ENCODE assay signal across 12 cellular contexts in genomic region chr1:223702735-223703667, GRCh38. TPM values are rescaled to one million over a fixed set of nuclear protein-coding genes. Genes with fewer than 3 reads are reported as not detected.
DNase-seq lines count a peak whose midpoint lies in the region; ATAC-seq and TF ChIP-seq lines count a peak whose summit lies in the region.
"Had no signal": no experiment of that assay in that cellular context is flagged by ENCODE, and none has a peak within 500 bp of the region (broad histone marks: within the 10 kb centered on the region; RNA-seq: fewer than 3 reads in every experiment).

No MANE protein-coding gene starts in this region.

- H3K36me3 Mint-ChIP-seq in activated T-cell treated with anti-CD3 and anti-CD28 coated beads, Interleukin-2, amount 50 U/mL, for 24 hours (ENCODE audit: low read depth), result no peaks in the 10 kb centered on the region

- H3K4me3 Mint-ChIP-seq in activated T-cell treated with anti-CD3 and anti-CD28 coated beads, Interleukin-2, amount 50 U/mL, for 24 hours, result peak overlapping the region; percentile 31

- H3K9me3 ChIP-seq in SK-N-MC (ENCODE audit: low read depth, low read length) (no peaks in the 10 kb centered on the region), esophagus squamous epithelium (no peaks in the 10 kb centered on the region), stomach (no peaks in the 10 kb centered on the region)
- H3K9me3 ChIP-seq: BLaER1 had no signal

- H3K27me3 Mint-ChIP-seq in activated T-cell treated with anti-CD3 and anti-CD28 coated beads, Interleukin-2, amount 50 U/mL, for 24 hours, result no peaks in the 10 kb centered on the region

- H3K27ac ChIP-seq in SK-N-MC, result peak overlapping the region; percentile 79
- peak overlapping the region in 3 of 4 donors; percentile 2 to 21 (median 6) for H3K27ac ChIP-seq in esophagus squamous epithelium
- peak overlapping the region in 3 of 5 donors; percentile 7 to 49 (median 21) for H3K27ac ChIP-seq in stomach
- H3K27ac ChIP-seq: BLaER1 had no signal

- H3K4me1 Mint-ChIP-seq in activated T-cell treated with anti-CD3 and anti-CD28 coated beads, Interleukin-2, amount 50 U/mL, for 24 hours (ENCODE audit: low read depth), result peaks cover 70% of the 10 kb centered on the region

- H3K9me3 Mint-ChIP-seq in activated T-cell treated with anti-CD3 and anti-CD28 coated beads, Interleukin-2, amount 50 U/mL, for 24 hours, result no peaks in the 10 kb centered on the region

- no peak for ATAC-seq in HG03280 (IDR thresholded peaks at IDR 0.05; ENCODE audit: unreplicated experiment)
- no peak for ATAC-seq in GM19463 (IDR thresholded peaks at IDR 0.05; ENCODE audit: unreplicated experiment)

- WGBS in esophagus squamous epithelium, 2 donors, result 87 to 88% methylated on average over 4 of the region's 4 CpGs
- 85 to 94% (median 89%) methylated on average over 4 of the region's 4 CpGs for whole genome bisulfite sequencing in stomach, 5 donors

- no peak for DNase-seq in activated T-cell treated with anti-CD3 and anti-CD28 coated beads, Interleukin-2, amount 50 U/mL, for 24 hours
- no peak for DNase-seq in activated T-cell treated with anti-CD3 and anti-CD28 coated beads, Interleukin-2, amount 50 U/mL, for 48 hours
- DNase-seq in SK-N-MC (ENCODE audit: low read depth, low spot score) (no peak), esophagus squamous epithelium (lab: John Stamatoyannopoulos, UW) (no peak), stomach (no peak), germinal center (ENCODE audit: low spot score) (no peak)
- DNase-seq: effector CD8-positive, alpha-beta T cell; NCI-H1436; retina had no signal

- no peak for TF ChIP-seq EP300 in stomach (IDR thresholded peaks at IDR 0.05)

- no peaks in the 10 kb centered on the region for H3K27me3 ChIP-seq in esophagus squamous epithelium
- no peaks in the 10 kb centered on the region for H3K27me3 ChIP-seq in stomach
- H3K27me3 ChIP-seq: BLaER1 had no signal

- H3K4me1 ChIP-seq in esophagus squamous epithelium (peaks cover 42 to 79% (median 46%) of the 10 kb centered on the region in 3 donors), stomach (peaks cover 33 to 62% (median 52%) of the 10 kb centered on the region in 4 donors)

- intact Hi-C loops in esophagus squamous epithelium (cut with DNase I), result no loop called here
- intact Hi-C loops in stomach (cut with DNase I; ENCODE audit: low total_unique reads), result no loop called here

- TF ChIP-seq CTCF in esophagus squamous epithelium (IDR thresholded peaks at IDR 0.05) (no peak), stomach (IDR thresholded peaks at IDR 0.05) (no peak)

- H3K27ac Mint-ChIP-seq in activated T-cell treated with anti-CD3 and anti-CD28 coated beads, Interleukin-2, amount 50 U/mL, for 24 hours, result peak overlapping the region; percentile 87

- H3K36me3 ChIP-seq in SK-N-MC (ENCODE audit: insufficient read depth, low read length) (no peaks in the 10 kb centered on the region), esophagus squamous epithelium (no peaks in the 10 kb centered on the region), stomach (no peaks in the 10 kb centered on the region)
- H3K36me3 ChIP-seq: BLaER1 had no signal

- no peak for TF ChIP-seq POLR2A in esophagus squamous epithelium (IDR thresholded peaks at IDR 0.05)
- no peak for TF ChIP-seq POLR2A in stomach (IDR thresholded peaks at IDR 0.05)

- no peak overlapping the region for H3K9ac ChIP-seq in SK-N-MC (ENCODE audit: insufficient read length)
- H3K9ac ChIP-seq: BLaER1 had no signal

- H3K4me3 ChIP-seq in SK-N-MC (no peak overlapping the region), esophagus squamous epithelium (no peak overlapping the region), stomach (no peak overlapping the region)
- H3K4me3 ChIP-seq: BLaER1 had no signal

RNA-seq across cellular contexts. Expression of gene CAPN2, which starts 9.3 kb away (rescaled TPM):
- total RNA-seq in esophagus squamous epithelium, result 100 to 1,000 TPM; 145 to 234 (median 177) TPM
- 100 to 1,000 TPM; 224 to 739 (median 358) TPM for total RNA-seq in stomach
- 100 to 1,000 TPM; 128 to 171 (median 161) TPM for polyA plus RNA-seq in stomach

RNA-seq across cellular contexts. Expression of gene CAPN8, which starts 37.5 kb away (rescaled TPM):
- 1 to 10 TPM in 1 of 4 donors, under 1 TPM in 2, not detected in 1; 0.26 to 1.1 (median 0.57) TPM for total RNA-seq in esophagus squamous epithelium
- 100 to 1,000 TPM in 4 of 5 donors, 10 to 100 TPM in 1; 67.5 to 581 (median 254) TPM for total RNA-seq in stomach
- 100 to 1,000 TPM in 1 of 3 donors, 10 to 100 TPM in 2; 28.3 to 127 (median 31.0) TPM for polyA plus RNA-seq in stomach

Comparison
In these comparisons a context has a peak if more than half of its experiments do, and no peak if none do; other contexts are left out.
1. H3K27ac ChIP-seq: peak in every context shown above with its lines; median percentile 79 in SK-N-MC; 21 in stomach; 6 in esophagus squamous epithelium.
2. RNA of gene CAPN8, which starts 37.5 kb away (total RNA-seq): 67.5 to 581 TPM in stomach; 0.26 to 1.1 TPM in esophagus squamous epithelium; every median in the first group is over 10 times any median in the second.